ENCODE assay signal across 26 cellular contexts in the genomic region with DNA sequence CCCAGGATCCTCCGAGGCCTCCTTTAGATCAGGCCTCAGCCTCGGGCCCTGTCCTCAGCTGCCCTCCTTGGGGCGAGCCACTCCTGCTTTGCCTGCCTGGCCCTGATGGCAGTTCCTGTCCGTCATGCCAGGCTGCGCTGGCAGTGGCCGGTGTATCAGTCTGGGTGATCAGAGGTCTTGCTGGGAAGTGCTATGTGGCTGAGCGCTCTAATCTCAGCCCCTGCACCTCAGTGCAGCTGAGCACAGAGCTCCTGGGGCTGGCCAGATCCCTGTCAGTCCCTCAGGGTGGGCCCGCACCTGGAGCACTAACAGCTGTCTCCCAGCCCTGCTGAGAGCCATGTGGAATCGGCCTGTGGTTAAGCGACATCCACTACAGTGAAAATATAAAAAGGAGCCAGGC. TPM values are rescaled to one million over a fixed set of nuclear protein-coding genes. Genes with fewer than 3 reads are reported as not detected.
"Had no signal": no experiment of that assay in that cellular context is flagged by ENCODE, and none has a peak within 500 bp of the region (broad histone marks: within the 10 kb centered on the region; RNA-seq: fewer than 3 reads in every experiment).

No MANE protein-coding gene starts in this region.

- H3K4me1 Mint-ChIP-seq: T-helper 17 cell had no signal

- H3K27me3 Mint-ChIP-seq: activated naive CD8-positive, alpha-beta T cell had no signal

- H3K9me3 Mint-ChIP-seq: activated B cell treated with CpG ODN at 0.5 μM for 24 hours; activated CD4-positive, alpha-beta memory T cell treated with anti-CD3 and anti-CD28 coated beads, Interleukin-2, amount 10 ng/mL, durations not matched to agents 7 days and 5 days had no signal

- DNase-seq: activated B cell treated with CpG ODN at 0.5 μM for 24 hours; activated CD4-positive, alpha-beta memory T cell treated with anti-CD3 and anti-CD28 coated beads, Interleukin-2, amount 10 ng/mL, durations not matched to agents 7 days and 5 days; activated CD4-positive, alpha-beta T cell treated with anti-CD3 and anti-CD28 coated beads for 36 hours; activated CD4-positive, alpha-beta T cell treated with anti-CD3 and anti-CD28 coated beads, Interleukin-2, amount 50 U/mL, for 1 hour; activated CD8-positive, alpha-beta memory T cell treated with anti-CD3 and anti-CD28 coated beads, Interleukin-2, amount 50 U/mL, for 4 hours; activated gamma-delta T cell treated with Interleukin-2 at 50 U/mL for 16 hours; activated T-cell treated with anti-CD3 and anti-CD28 coated beads, Interleukin-2, amount 50 U/mL, for 1 hour; amygdala; brain microvascular endothelial cell; cerebellar nuclear complex; Karpas-422; MM.1S; NCI-H1105; NCI-H1436; NCI-H1694 treated with DMSO at 0.1 percent for 48 hours; NCI-H2029 treated with DMSO at 0.1 percent for 48 hours; NCI-H524; SHP77; T-helper 17 cell; T-helper 9 cell had no signal

- H3K27ac Mint-ChIP-seq: activated B cell treated with CpG ODN at 0.5 μM for 24 hours; activated CD4-positive, alpha-beta memory T cell treated with anti-CD3 and anti-CD28 coated beads, Interleukin-2, amount 10 ng/mL, durations not matched to agents 7 days and 5 days; activated CD4-positive, alpha-beta T cell treated with anti-CD3 and anti-CD28 coated beads for 36 hours; activated naive CD8-positive, alpha-beta T cell; T-helper 17 cell had no signal

- H3K4me1 ChIP-seq: Peyer's patch had no signal

- H3K4me3 Mint-ChIP-seq: activated B cell treated with CpG ODN at 0.5 μM for 24 hours; activated CD4-positive, alpha-beta memory T cell treated with anti-CD3 and anti-CD28 coated beads, Interleukin-2, amount 10 ng/mL, durations not matched to agents 7 days and 5 days; activated CD4-positive, alpha-beta T cell treated with anti-CD3 and anti-CD28 coated beads for 36 hours; activated naive CD8-positive, alpha-beta T cell; T-helper 17 cell had no signal

- H3K36me3 Mint-ChIP-seq: activated naive CD8-positive, alpha-beta T cell had no signal

- H3K27me3 ChIP-seq: brain microvascular endothelial cell, cardiac muscle cell, Peyer's patch had no signal

- H3K9me3 ChIP-seq: Peyer's patch, SJSA1 had no signal

- H3K36me3 ChIP-seq: brain microvascular endothelial cell, cardiac muscle cell, Peyer's patch, SJSA1 had no signal

- ATAC-seq: activated CD4-positive, alpha-beta T cell treated with anti-CD3 and anti-CD28 coated beads for 36 hours; K562; T-helper 17 cell had no signal

- H3K27ac ChIP-seq: brain microvascular endothelial cell, Peyer's patch, RWPE1, SJSA1 had no signal

- H3K4me3 ChIP-seq: cardiac muscle cell, K562, Peyer's patch, SJSA1 had no signal

RNA-seq across cellular contexts. Expression of a gene that starts 14.8 kb away (rescaled TPM):
- total RNA-seq: activated CD4-positive, alpha-beta memory T cell treated with anti-CD3 and anti-CD28 coated beads, Interleukin-2, amount 10 ng/mL, durations not matched to agents 7 days and 5 days; K562; Peyer's patch; T-helper 17 cell had no signal
- polyA plus RNA-seq: K562 had no signal
